In genomic region chr1:216766633-216767325, GRCh38 we compare ENCODE assay signal across 28 cellular contexts. TPM values are rescaled to one million over a fixed set of nuclear protein-coding genes. Genes with fewer than 3 reads are reported as not detected.
DNase-seq lines count a peak whose midpoint lies in the region; ATAC-seq, FAIRE-seq and TF ChIP-seq lines count a peak whose summit lies in the region.
"Had no signal": no experiment of that assay in that cellular context is flagged by ENCODE, and none has a peak within 500 bp of the region (broad histone marks: within the 10 kb centered on the region; RNA-seq: fewer than 3 reads in every experiment).

No MANE protein-coding gene starts in this region.

- H3K9me3 ChIP-seq in HepG2 (ENCODE audit: low read length) = no peaks in the 10 kb centered on the region
- H3K9me3 ChIP-seq in right lobe of liver = no peaks in the 10 kb centered on the region
- H3K9me3 ChIP-seq: lower lobe of right lung had no signal

- H3K27me3 ChIP-seq in HepG2 (ENCODE audit: control insufficient read depth in 1 of 2, insufficient read depth in 2 of 2, low read length in 2 of 2) (no peaks in the 10 kb centered on the region), right lobe of liver (no peaks in the 10 kb centered on the region)
- H3K27me3 ChIP-seq: cardiac muscle cell, neural progenitor cell had no signal

- in situ Hi-C loops in HepG2 (cut with HindIII; ENCODE audit: extremely low pct_ligation_motif_present, low pct_unique_long_range_greater_than_20kb) = no loop called here

- no peaks in the 10 kb centered on the region for H4K20me1 ChIP-seq in HepG2 (ENCODE audit: insufficient read depth, low read length)

- no peaks in the 10 kb centered on the region for H3K36me3 ChIP-seq in HepG2 (replicated peaks in 1 of 2; ENCODE audit: control insufficient read depth in 1 of 2, insufficient read depth in 2 of 2, low read length in 2 of 2)
- no peaks in the 10 kb centered on the region for H3K36me3 ChIP-seq in right lobe of liver
- H3K36me3 ChIP-seq: lower lobe of right lung, neural progenitor cell had no signal

- H3K4me1 ChIP-seq in HepG2 (ENCODE audit: insufficient read depth, low read length) (no peaks in the 10 kb centered on the region), right lobe of liver (no peaks in the 10 kb centered on the region)
- H3K4me1 ChIP-seq: lower lobe of right lung had no signal

- no peaks in the 10 kb centered on the region for H3K79me2 ChIP-seq in HepG2 (ENCODE audit: insufficient read depth, low read length)

- H3K4me3 ChIP-seq in HepG2 (replicated peaks in 1 of 3; ENCODE audit: insufficient read depth in 1 of 3, low read depth in 2 of 3, low read length in 3 of 3) (no peak overlapping the region), right lobe of liver (no peak overlapping the region)
- H3K4me3 ChIP-seq: cardiac muscle cell, lower lobe of right lung, neural progenitor cell had no signal

- BruUV-seq in HepG2 (replicated peaks; lab: Mats Ljungman, UMichigan) = no TSS peak

- no peak for FAIRE-seq in HepG2 (lab: Jason Lieb, UNC)
- FAIRE-seq in urothelium cell line (lab: Jason Lieb, UNC) = no peak
- FAIRE-seq: H54, kidney had no signal

- no peak for DNase-seq in HepG2 (ENCODE audit: low spot score)
- DNase-seq in right lobe of liver = no peak
- peak; percentile 2 for DNase-seq in amniotic epithelial cell (ENCODE audit: low read depth)
- peak; percentile 19 for DNase-seq in glomerular visceral epithelial cell (ENCODE audit: extremely low spot score)
- peak; percentile 5 for DNase-seq in urothelium cell line (ENCODE audit: low spot score)
- no peak for DNase-seq in posterior vena cava (ENCODE audit: low spot score)
- no peak for DNase-seq in GM19238 (ENCODE audit: insufficient read length, low spot score)
- DNase-seq: 8988T; activated CD8-positive, alpha-beta T cell treated with anti-CD3 and anti-CD28 coated beads for 36 hours; activated gamma-delta T cell; foreskin melanocyte; KBM-7; kidney; lower lobe of right lung; MV-4-11; NCI-H1694 treated with DMSO at 0.1 percent for 48 hours; NCI-H2171 treated with DMSO at 0.1 percent for 48 hours; NCI-H526 treated with DMSO at 0.1 percent for 48 hours; retina; stimulated activated CD4-positive, alpha-beta T cell treated with anti-CD3 and anti-CD28 coated beads, Interleukin-15, amount 100 ng/mL, for 24 hours; trophoblast cell had no signal

- intact Hi-C loops in HepG2 (cut with micrococcal nuclease; ENCODE audit: unreplicated experiment) (no loop called here), right lobe of liver (cut with DNase I) (no loop called here), posterior vena cava (cut with DNase I) (no loop called here)

- POLR2A ChIA-PET in HepG2 (lab: Yijun Ruan, JAX) = no interaction called here

- no peak for TF ChIP-seq CTCF in HepG2 (CRISPR knock-in tag; IDR thresholded peaks at IDR 0.05)
- no peak for TF ChIP-seq CTCF in right lobe of liver (IDR thresholded peaks at IDR 0.05)

- no peak overlapping the region for H3K27ac ChIP-seq in HepG2 (ENCODE audit: extremely low read length, insufficient read depth, low read length)
- no peak overlapping the region for H3K27ac ChIP-seq in right lobe of liver
- H3K27ac ChIP-seq: lower lobe of right lung, neural progenitor cell had no signal

- no peak for TF ChIP-seq RAD21 in HepG2 (CRISPR knock-in tag; IDR thresholded peaks at IDR 0.05)

- TF ChIP-seq POLR2A in HepG2 (IDR thresholded peaks at IDR 0.05; ENCODE audit: insufficient read depth in 1 of 2, low read depth in 2 of 2, low read length in 2 of 2) = no peak
- TF ChIP-seq POLR2A in right lobe of liver (IDR thresholded peaks at IDR 0.05) = no peak

- H3K4me2 ChIP-seq in HepG2 (ENCODE audit: low read depth, low read length) = no peak overlapping the region
- H3K4me2 ChIP-seq: neural progenitor cell had no signal

- H3K9ac ChIP-seq in HepG2 (ENCODE audit: insufficient read depth, low read depth, low read length) = no peak overlapping the region
- H3K9ac ChIP-seq: neural progenitor cell had no signal

- no peak overlapping the region for H2AFZ ChIP-seq in HepG2 (ENCODE audit: low read length)
- H2AFZ ChIP-seq: neural progenitor cell had no signal

- ATAC-seq in HepG2 (no peak), right lobe of liver (no peak), GM19035 (IDR thresholded peaks at IDR 0.05; ENCODE audit: unreplicated experiment) (no peak)
- ATAC-seq: activated CD4-positive, CD25-positive, alpha-beta regulatory T cell treated with anti-CD3 and anti-CD28 coated beads, Interleukin-2, amount 50 U/mL, for 24 hours; activated CD8-positive, alpha-beta T cell treated with anti-CD3 and anti-CD28 coated beads for 36 hours; lower lobe of right lung had no signal

- WGBS in HepG2 (ENCODE audit: low lambda C conversion rate) = 12% methylated on average over 3 of the region's 3 CpGs
- WGBS in right lobe of liver (ENCODE audit: insufficient coverage, low coverage, low lambda C conversion rate, missing lambda C conversion rate) = 34% methylated on average over 3 of the region's 3 CpGs

- CTCF ChIA-PET in HepG2 (lab: Yijun Ruan, JAX; ENCODE audit: low intra/inter-chr PET ratio, low total read pairs) = no interaction called here

- TF ChIP-seq EP300 in HepG2 (IDR thresholded peaks at IDR 0.05; ENCODE audit: low read depth in 2 of 2, low read length in 2 of 2) (no peak), HepG2 (CRISPR knock-in tag; IDR thresholded peaks at IDR 0.05; ENCODE audit: borderline replicate concordance) (no peak)

TF ChIP-seq in HepG2, 621 proteins besides CTCF, POLR2A, EP300 and RAD21:
- peak; percentile 98 for TF ChIP-seq MAFF (IDR thresholded peaks at IDR 0.05; ENCODE audit: low read depth, low read length)
- TF ChIP-seq ZNF576 (CRISPR knock-in tag; IDR thresholded peaks at IDR 0.05) = no peak
- peak; percentile 97 to 99 for TF ChIP-seq MAFK (conservative IDR thresholded peaks at IDR 0.05 in 1 of 2, IDR thresholded peaks at IDR 0.05 in 1 of 2; ENCODE audit: low read length in 2 of 2)
- no peak for TF ChIP-seq TRIM24 (CRISPR knock-in tag; IDR thresholded peaks at IDR 0.05)
- TF ChIP-seq ZNF230 (CRISPR knock-in tag; IDR thresholded peaks at IDR 0.05) = no peak

RNA-seq across cellular contexts. Expression of gene ESRRG, which starts 43.5 kb away (rescaled TPM):
- total RNA-seq in HepG2 (2016; rRNA removed; fragmentation: Illumina TruSeq; extraction: Trizol) = not detected in 2 replicates
- not detected in 2 replicates for total RNA-seq in HepG2 (2016; cell fraction: cytosol; rRNA removed; fragmentation: Illumina TruSeq; extraction: Trizol; ENCODE audit: low read depth)
- total RNA-seq in HepG2 (2016; cell fraction: insoluble cytoplasmic fraction; rRNA removed; fragmentation: Illumina TruSeq; extraction: Trizol) = not detected in 2 replicates
- not detected in 2 replicates for total RNA-seq in HepG2 (2016; cell fraction: membrane; rRNA removed; fragmentation: Illumina TruSeq; extraction: Trizol)
- not detected in 2 replicates for total RNA-seq in HepG2 (2016; cell fraction: nucleus; rRNA removed; fragmentation: Illumina TruSeq; extraction: Trizol)
- polyA plus RNA-seq in HepG2 (2011; rRNA removed) = not detected in 2 replicates
- polyA plus RNA-seq in HepG2 (2011; cell fraction: cytosol; rRNA removed) = not detected in 2 replicates
- polyA plus RNA-seq in HepG2 (2011; cell fraction: nucleus; rRNA removed) = not detected in 2 replicates
- polyA plus RNA-seq in HepG2 (2012) = not detected in 2 replicates
- not detected in 2 replicates for polyA plus RNA-seq in HepG2 (2016; cell fraction: cytosol; fragmentation: Illumina TruSeq; extraction: Trizol; ENCODE audit: low read depth)
- polyA plus RNA-seq in HepG2 (2016; cell fraction: insoluble cytoplasmic fraction; fragmentation: Illumina TruSeq; extraction: Trizol; ENCODE audit: low read depth) = not detected in 2 replicates
- not detected in 2 replicates for polyA plus RNA-seq in HepG2 (2016; cell fraction: membrane; fragmentation: Illumina TruSeq; extraction: Trizol; ENCODE audit: low read depth)
- not detected in 2 replicates for polyA plus RNA-seq in HepG2 (2016; cell fraction: nucleus; fragmentation: Illumina TruSeq; extraction: Trizol; ENCODE audit: insufficient read depth, low read depth)
- 0.65 TPM in 1 of 2 replicates, not detected in the other for polyA minus RNA-seq in HepG2 (2011; rRNA and poly(A)+ RNA removed; ENCODE audit: low replicate concordance)
- polyA minus RNA-seq in HepG2 (2011; cell fraction: cytosol; rRNA and poly(A)+ RNA removed) = not detected in 2 replicates
- polyA minus RNA-seq in HepG2 (2011; cell fraction: nucleus; rRNA and poly(A)+ RNA removed) = not detected in 2 replicates
- 1 to 10 TPM in 1 of 6 experiments, under 1 TPM in 5; 0.11 to 1.9 (median 0.18) TPM for total RNA-seq in right lobe of liver
- under 1 TPM in 1 of 2 donors, not detected in 1; 0.09 TPM for total RNA-seq in posterior vena cava
- total RNA-seq: activated CD8-positive, alpha-beta T cell treated with anti-CD3 and anti-CD28 coated beads for 36 hours; B cell; dermis microvascular lymphatic vessel endothelial cell had no signal

Comparison
In these comparisons a context has a peak if more than half of its experiments do, and no peak if none do; other contexts are left out.
1. DNase-seq: peak in amniotic epithelial cell (single experiment), glomerular visceral epithelial cell (single experiment) and urothelium cell line (single experiment); none in HepG2 (single experiment), right lobe of liver (0 of 3), posterior vena cava (single experiment) and GM19238 (single experiment).